Comparison of ENCODE assay signal across 1 cellular context in the genomic region with DNA sequence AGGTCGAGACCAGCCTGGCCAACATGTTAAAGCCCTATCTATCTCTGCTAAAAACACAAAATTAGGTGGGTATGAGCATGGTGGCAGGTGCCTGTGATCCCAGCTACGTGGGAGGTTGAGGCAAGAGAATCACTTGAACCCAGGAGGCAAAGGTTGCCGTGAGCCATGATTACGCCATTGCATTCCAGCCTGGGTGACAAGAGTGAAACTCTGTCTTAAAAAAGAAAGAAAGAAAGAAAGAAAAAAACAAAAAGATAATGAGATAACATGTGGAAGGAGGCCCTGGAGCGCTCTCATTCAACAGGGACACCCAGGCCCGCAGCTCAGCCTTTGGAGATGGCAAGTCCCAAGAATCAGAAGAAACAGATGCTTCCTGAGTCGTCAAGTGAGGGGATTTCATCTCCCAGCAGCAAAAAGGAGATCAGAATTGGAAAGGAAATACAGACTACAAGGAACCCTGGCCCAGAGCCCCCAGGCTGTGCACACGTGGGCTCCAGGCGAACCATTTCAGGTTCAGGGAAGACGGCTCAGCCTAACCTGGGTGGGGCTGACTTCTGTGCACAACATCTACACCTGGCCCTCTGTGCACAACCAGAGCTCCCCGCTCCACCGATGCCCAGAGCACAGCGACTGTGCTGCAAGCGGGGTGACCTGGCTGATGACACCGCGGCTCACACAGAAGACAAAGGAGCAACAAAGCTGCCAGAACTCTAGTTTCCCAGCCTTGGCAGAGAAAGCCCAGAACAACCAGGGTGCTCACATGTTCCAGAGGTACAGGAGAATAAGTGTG.
TF ChIP-seq lines count a peak whose summit lies in the region.

No MANE protein-coding gene starts in this region.

TF ChIP-seq in H1, 55 proteins besides CTCF, POLR2A, EP300 and RAD21:
- no peak for TF ChIP-seq RFX5 (IDR thresholded peaks at IDR 0.05; ENCODE audit: borderline replicate concordance, low read depth, low read length)
- no peak for TF ChIP-seq GTF2F1 (IDR thresholded peaks at IDR 0.05; ENCODE audit: borderline replicate concordance, low read depth, low read length)
